ENCODE assay signal across 3 cellular contexts in the genomic region with DNA sequence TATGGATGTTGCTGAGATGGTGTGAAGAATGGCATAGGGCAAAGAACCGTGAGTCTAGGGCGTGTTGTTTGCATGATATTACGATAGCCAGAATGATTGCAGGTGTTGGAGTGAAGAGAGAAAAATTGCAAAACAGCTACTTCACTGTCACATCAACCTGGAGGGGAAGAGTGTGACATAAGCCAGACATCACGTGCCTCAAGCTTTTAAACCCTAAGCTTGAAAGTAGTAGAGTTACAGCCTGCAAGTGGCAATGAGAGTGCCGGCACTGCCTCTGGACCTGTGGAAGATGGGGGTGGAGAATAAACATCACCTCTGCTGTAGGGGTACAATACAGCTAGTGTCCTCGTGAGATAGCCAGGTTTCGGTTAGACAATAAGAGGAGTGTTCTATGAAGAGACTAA.
TF ChIP-seq lines count a peak whose summit lies in the region.

No MANE protein-coding gene starts in this region.

TF ChIP-seq in IMR-90, 13 proteins besides CTCF, POLR2A, EP300 and RAD21:
- TF ChIP-seq, protein P1, sequence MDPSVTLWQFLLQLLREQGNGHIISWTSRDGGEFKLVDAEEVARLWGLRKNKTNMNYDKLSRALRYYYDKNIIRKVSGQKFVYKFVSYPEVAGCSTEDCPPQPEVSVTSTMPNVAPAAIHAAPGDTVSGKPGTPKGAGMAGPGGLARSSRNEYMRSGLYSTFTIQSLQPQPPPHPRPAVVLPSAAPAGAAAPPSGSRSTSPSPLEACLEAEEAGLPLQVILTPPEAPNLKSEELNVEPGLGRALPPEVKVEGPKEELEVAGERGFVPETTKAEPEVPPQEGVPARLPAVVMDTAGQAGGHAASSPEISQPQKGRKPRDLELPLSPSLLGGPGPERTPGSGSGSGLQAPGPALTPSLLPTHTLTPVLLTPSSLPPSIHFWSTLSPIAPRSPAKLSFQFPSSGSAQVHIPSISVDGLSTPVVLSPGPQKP (IDR thresholded peaks at IDR 0.05; ENCODE audit: borderline replicate concordance, low read depth, low read length), result no peak
- no peak for TF ChIP-seq FOS (IDR thresholded peaks at IDR 0.05; ENCODE audit: low read depth, low read length)

TF ChIP-seq in HepG2, 621 proteins besides CTCF, POLR2A, EP300 and RAD21 (continues in another document):
- TF ChIP-seq ETV6 (CRISPR knock-in tag; conservative IDR thresholded peaks at IDR 0.05) (no peak), ZNF713 (CRISPR knock-in tag; IDR thresholded peaks at IDR 0.05) (no peak), FOXP1 (IDR thresholded peaks at IDR 0.05) (no peak), FOXP1 (CRISPR knock-in tag; IDR thresholded peaks at IDR 0.05) (peak; percentile 71; the same call in 1 of the 2 replicates), MIXL1 (CRISPR knock-in tag; IDR thresholded peaks at IDR 0.05) (no peak), DPF2 (CRISPR knock-in tag; IDR thresholded peaks at IDR 0.05; ENCODE audit: borderline replicate concordance, low read depth) (no peak), JUN (CRISPR knock-in tag; IDR thresholded peaks at IDR 0.05) (no peak), SOX5 (CRISPR knock-in tag; IDR thresholded peaks at IDR 0.05; ENCODE audit: borderline replicate concordance) (peak; percentile 81; the same call in 1 of the 2 replicates), ZNF367 (CRISPR knock-in tag; IDR thresholded peaks at IDR 0.05; ENCODE audit: borderline replicate concordance) (no peak), MAZ (IDR thresholded peaks at IDR 0.05; ENCODE audit: borderline replicate concordance, low read depth, low read length) (no peak), MAZ (CRISPR knock-in tag; IDR thresholded peaks at IDR 0.05; ENCODE audit: low read depth) (no peak), CEBPG (CRISPR knock-in tag; IDR thresholded peaks at IDR 0.05) (peak; percentile 38), FOXM1 (CRISPR knock-in tag; IDR thresholded peaks at IDR 0.05) (no peak), ATAD3A (CRISPR knock-in tag; IDR thresholded peaks at IDR 0.05) (no peak), ZNF577 (CRISPR knock-in tag; IDR thresholded peaks at IDR 0.05; ENCODE audit: borderline replicate concordance, low read depth) (no peak), MXI1 (IDR thresholded peaks at IDR 0.05; ENCODE audit: borderline replicate concordance, low read depth, low read length) (no peak), HMG20A (CRISPR knock-in tag; IDR thresholded peaks at IDR 0.05; ENCODE audit: borderline replicate concordance) (peak; percentile 46; the same call in 1 of the 2 replicates)
- TF ChIP-seq, protein P2, sequence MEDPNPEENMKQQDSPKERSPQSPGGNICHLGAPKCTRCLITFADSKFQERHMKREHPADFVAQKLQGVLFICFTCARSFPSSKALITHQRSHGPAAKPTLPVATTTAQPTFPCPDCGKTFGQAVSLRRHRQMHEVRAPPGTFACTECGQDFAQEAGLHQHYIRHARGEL (CRISPR knock-in tag; IDR thresholded peaks at IDR 0.05), result no peak
- TF ChIP-seq, protein P3, sequence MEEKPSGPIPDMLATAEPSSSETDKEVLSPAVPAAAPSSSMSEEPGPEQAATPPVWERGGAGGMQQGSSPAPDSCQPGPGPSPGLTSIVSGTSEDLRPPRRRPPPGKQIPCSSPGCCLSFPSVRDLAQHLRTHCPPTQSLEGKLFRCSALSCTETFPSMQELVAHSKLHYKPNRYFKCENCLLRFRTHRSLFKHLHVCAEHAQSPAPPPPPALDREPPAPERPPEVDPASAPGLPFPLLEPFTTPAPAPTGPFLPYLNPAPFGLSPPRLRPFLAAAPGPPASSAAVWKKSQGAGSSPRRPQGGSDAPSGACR (CRISPR knock-in tag; IDR thresholded peaks at IDR 0.05), result no peak
- TF ChIP-seq, protein P4, sequence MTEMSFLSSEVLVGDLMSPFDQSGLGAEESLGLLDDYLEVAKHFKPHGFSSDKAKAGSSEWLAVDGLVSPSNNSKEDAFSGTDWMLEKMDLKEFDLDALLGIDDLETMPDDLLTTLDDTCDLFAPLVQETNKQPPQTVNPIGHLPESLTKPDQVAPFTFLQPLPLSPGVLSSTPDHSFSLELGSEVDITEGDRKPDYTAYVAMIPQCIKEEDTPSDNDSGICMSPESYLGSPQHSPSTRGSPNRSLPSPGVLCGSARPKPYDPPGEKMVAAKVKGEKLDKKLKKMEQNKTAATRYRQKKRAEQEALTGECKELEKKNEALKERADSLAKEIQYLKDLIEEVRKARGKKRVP (CRISPR knock-in tag; IDR thresholded peaks at IDR 0.05), result peak in 1 of 2 experiments; percentile 44; a peak in 1 of 4 replicates
- TF ChIP-seq, protein P5, sequence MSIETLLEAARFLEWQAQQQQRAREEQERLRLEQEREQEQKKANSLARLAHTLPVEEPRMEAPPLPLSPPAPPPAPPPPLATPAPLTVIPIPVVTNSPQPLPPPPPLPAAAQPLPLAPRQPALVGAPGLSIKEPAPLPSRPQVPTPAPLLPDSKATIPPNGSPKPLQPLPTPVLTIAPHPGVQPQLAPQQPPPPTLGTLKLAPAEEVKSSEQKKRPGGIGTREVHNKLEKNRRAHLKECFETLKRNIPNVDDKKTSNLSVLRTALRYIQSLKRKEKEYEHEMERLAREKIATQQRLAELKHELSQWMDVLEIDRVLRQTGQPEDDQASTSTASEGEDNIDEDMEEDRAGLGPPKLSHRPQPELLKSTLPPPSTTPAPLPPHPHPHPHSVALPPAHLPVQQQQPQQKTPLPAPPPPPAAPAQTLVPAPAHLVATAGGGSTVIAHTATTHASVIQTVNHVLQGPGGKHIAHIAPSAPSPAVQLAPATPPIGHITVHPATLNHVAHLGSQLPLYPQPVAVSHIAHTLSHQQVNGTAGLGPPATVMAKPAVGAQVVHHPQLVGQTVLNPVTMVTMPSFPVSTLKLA (IDR thresholded peaks at IDR 0.05), result no peak
- TF ChIP-seq, protein P6, sequence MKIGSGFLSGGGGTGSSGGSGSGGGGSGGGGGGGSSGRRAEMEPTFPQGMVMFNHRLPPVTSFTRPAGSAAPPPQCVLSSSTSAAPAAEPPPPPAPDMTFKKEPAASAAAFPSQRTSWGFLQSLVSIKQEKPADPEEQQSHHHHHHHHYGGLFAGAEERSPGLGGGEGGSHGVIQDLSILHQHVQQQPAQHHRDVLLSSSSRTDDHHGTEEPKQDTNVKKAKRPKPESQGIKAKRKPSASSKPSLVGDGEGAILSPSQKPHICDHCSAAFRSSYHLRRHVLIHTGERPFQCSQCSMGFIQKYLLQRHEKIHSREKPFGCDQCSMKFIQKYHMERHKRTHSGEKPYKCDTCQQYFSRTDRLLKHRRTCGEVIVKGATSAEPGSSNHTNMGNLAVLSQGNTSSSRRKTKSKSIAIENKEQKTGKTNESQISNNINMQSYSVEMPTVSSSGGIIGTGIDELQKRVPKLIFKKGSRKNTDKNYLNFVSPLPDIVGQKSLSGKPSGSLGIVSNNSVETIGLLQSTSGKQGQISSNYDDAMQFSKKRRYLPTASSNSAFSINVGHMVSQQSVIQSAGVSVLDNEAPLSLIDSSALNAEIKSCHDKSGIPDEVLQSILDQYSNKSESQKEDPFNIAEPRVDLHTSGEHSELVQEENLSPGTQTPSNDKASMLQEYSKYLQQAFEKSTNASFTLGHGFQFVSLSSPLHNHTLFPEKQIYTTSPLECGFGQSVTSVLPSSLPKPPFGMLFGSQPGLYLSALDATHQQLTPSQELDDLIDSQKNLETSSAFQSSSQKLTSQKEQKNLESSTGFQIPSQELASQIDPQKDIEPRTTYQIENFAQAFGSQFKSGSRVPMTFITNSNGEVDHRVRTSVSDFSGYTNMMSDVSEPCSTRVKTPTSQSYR (CRISPR knock-in tag; IDR thresholded peaks at IDR 0.05; ENCODE audit: borderline replicate concordance), result peak; percentile 81

TF ChIP-seq in GM23338, 12 proteins besides CTCF, POLR2A, EP300 and RAD21:
- TF ChIP-seq, protein P7, sequence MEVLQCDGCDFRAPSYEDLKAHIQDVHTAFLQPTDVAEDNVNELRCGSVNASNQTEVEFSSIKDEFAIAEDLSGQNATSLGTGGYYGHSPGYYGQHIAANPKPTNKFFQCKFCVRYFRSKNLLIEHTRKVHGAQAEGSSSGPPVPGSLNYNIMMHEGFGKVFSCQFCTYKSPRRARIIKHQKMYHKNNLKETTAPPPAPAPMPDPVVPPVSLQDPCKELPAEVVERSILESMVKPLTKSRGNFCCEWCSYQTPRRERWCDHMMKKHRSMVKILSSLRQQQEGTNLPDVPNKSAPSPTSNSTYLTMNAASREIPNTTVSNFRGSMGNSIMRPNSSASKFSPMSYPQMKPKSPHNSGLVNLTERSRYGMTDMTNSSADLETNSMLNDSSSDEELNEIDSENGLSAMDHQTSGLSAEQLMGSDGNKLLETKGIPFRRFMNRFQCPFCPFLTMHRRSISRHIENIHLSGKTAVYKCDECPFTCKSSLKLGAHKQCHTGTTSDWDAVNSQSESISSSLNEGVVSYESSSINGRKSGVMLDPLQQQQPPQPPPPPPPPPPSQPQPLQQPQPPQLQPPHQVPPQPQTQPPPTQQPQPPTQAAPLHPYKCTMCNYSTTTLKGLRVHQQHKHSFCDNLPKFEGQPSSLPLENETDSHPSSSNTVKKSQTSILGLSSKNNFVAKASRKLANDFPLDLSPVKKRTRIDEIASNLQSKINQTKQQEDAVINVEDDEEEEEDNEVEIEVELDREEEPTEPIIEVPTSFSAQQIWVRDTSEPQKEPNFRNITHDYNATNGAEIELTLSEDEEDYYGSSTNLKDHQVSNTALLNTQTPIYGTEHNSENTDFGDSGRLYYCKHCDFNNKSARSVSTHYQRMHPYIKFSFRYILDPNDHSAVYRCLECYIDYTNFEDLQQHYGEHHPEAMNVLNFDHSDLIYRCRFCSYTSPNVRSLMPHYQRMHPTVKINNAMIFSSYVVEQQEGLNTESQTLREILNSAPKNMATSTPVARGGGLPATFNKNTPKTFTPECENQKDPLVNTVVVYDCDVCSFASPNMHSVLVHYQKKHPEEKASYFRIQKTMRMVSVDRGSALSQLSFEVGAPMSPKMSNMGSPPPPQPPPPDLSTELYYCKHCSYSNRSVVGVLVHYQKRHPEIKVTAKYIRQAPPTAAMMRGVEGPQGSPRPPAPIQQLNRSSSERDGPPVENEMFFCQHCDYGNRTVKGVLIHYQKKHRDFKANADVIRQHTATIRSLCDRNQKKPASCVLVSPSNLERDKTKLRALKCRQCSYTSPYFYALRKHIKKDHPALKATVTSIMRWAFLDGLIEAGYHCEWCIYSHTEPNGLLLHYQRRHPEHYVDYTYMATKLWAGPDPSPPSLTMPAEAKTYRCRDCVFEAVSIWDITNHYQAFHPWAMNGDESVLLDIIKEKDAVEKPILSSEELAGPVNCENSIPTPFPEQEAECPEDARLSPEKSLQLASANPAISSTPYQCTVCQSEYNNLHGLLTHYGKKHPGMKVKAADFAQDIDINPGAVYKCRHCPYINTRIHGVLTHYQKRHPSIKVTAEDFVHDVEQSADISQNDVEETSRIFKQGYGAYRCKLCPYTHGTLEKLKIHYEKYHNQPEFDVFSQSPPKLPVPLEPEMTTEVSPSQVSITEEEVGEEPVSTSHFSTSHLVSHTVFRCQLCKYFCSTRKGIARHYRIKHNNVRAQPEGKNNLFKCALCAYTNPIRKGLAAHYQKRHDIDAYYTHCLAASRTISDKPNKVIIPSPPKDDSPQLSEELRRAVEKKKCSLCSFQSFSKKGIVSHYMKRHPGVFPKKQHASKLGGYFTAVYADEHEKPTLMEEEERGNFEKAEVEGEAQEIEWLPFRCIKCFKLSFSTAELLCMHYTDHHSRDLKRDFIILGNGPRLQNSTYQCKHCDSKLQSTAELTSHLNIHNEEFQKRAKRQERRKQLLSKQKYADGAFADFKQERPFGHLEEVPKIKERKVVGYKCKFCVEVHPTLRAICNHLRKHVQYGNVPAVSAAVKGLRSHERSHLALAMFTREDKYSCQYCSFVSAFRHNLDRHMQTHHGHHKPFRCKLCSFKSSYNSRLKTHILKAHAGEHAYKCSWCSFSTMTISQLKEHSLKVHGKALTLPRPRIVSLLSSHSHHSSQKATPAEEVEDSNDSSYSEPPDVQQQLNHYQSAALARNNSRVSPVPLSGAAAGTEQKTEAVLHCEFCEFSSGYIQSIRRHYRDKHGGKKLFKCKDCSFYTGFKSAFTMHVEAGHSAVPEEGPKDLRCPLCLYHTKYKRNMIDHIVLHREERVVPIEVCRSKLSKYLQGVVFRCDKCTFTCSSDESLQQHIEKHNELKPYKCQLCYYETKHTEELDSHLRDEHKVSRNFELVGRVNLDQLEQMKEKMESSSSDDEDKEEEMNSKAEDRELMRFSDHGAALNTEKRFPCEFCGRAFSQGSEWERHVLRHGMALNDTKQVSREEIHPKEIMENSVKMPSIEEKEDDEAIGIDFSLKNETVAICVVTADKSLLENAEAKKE (CRISPR knock-in tag; IDR thresholded peaks at IDR 0.05), result no peak
- TF ChIP-seq JUNB (IDR thresholded peaks at IDR 0.05; ENCODE audit: unreplicated experiment) (no peak), EZH2 (IDR thresholded peaks at IDR 0.05; ENCODE audit: low read depth, unreplicated experiment) (no peak)
